Comparison of ENCODE assay signal across 2 cellular contexts in genomic region chr5:127005282-127005681, GRCh38.
TF ChIP-seq lines count a peak whose summit lies in the region.

No MANE protein-coding gene starts in this region.

TF ChIP-seq in GM12878, 131 proteins besides CTCF, POLR2A, EP300 and RAD21:
- TF ChIP-seq MEF2B (IDR thresholded peaks at IDR 0.05; ENCODE audit: partially characterized antibody, poor library complexity, severe bottlenecking) (peak; percentile 28), RAD51 (IDR thresholded peaks at IDR 0.05) (peak; percentile 64; the same call in 1 of the 2 replicates)

TF ChIP-seq in K562, 482 proteins besides CTCF, POLR2A, EP300 and RAD21:
- TF ChIP-seq RAD51 (IDR thresholded peaks at IDR 0.05; ENCODE audit: borderline replicate concordance, low read depth) (peak; percentile 37; the same call in 1 of the 2 replicates), TFE3 (CRISPR knock-in tag; IDR thresholded peaks at IDR 0.05) (peak; percentile 80), USF2 (CRISPR knock-in tag; IDR thresholded peaks at IDR 0.05) (peak; percentile 43; the same call in 1 of the 2 replicates)
